Comparison of ENCODE assay signal across 1 cellular context in genomic region chr1:109252893-109253802, GRCh38.
TF ChIP-seq lines count a peak whose summit lies in the region.

No MANE protein-coding gene starts in this region.

TF ChIP-seq in GM12878, 131 proteins besides CTCF, POLR2A, EP300 and RAD21:
- TF ChIP-seq SP1 (IDR thresholded peaks at IDR 0.05; ENCODE audit: low read depth, low read length): no peak
- 0 out of 2 replicates have a peak, but pooled peaks have one; percentile 61 for TF ChIP-seq PAX5 (IDR thresholded peaks at IDR 0.05; ENCODE audit: borderline replicate concordance, low read depth, low read length)
